In genomic region chr1:68188644-68189340, GRCh38 we compare ENCODE assay signal across 25 cellular contexts. TPM values are rescaled to one million over a fixed set of nuclear protein-coding genes. Genes with fewer than 3 reads are reported as not detected.
DNase-seq lines count a peak whose midpoint lies in the region; ATAC-seq, FAIRE-seq and TF ChIP-seq lines count a peak whose summit lies in the region.
"Had no signal": no experiment of that assay in that cellular context is flagged by ENCODE, and none has a peak within 500 bp of the region (broad histone marks: within the 10 kb centered on the region; RNA-seq: fewer than 3 reads in every experiment).

No MANE protein-coding gene starts in this region.

- peaks cover 5% of the 10 kb centered on the region for H3K36me3 ChIP-seq in fibroblast of lung (ENCODE audit: control insufficient read depth, insufficient read depth, low read length)
- H3K36me3 ChIP-seq in osteoblast (ENCODE audit: insufficient read depth, low read length), result peaks cover 18% of the 10 kb centered on the region
- H3K36me3 ChIP-seq: BLaER1, upper lobe of right lung had no signal

- POLR2A ChIA-PET in A549 (lab: Yijun Ruan, JAX), result no interaction called here

- H3K4me3 ChIP-seq in A549 (no peak overlapping the region), WI38 (ENCODE audit: low read depth, low read length) (peak overlapping the region; percentile 37), fibroblast of lung (replicated peaks in 1 of 4; ENCODE audit: control extremely low read depth in 1 of 4, insufficient read depth in 1 of 4, low read depth in 3 of 4, low read length in 4 of 4) (no peak overlapping the region), osteoblast (ENCODE audit: insufficient read depth, low read length) (no peak overlapping the region)
- H3K4me3 ChIP-seq: BLaER1, HAP-1, psoas muscle, upper lobe of right lung had no signal

- TF ChIP-seq CTCF in A549 (IDR thresholded peaks at IDR 0.05) (no peak), WI38 (IDR thresholded peaks at IDR 0.05; ENCODE audit: low read depth, low read length) (no peak), fibroblast of lung (conservative IDR thresholded peaks at IDR 0.05 in 1 of 2, IDR thresholded peaks at IDR 0.05 in 1 of 2; ENCODE audit: low read depth in 1 of 2, low read length in 2 of 2) (no peak), osteoblast (IDR thresholded peaks at IDR 0.05; ENCODE audit: extremely low read depth, low read depth, low read length) (no peak)

- no peak for TF ChIP-seq POLR2A in A549 (IDR thresholded peaks at IDR 0.05; ENCODE audit: low read length)

- no peaks in the 10 kb centered on the region for H3K27me3 ChIP-seq in fibroblast of lung (ENCODE audit: control insufficient read depth, insufficient read depth, low read length)
- no peaks in the 10 kb centered on the region for H3K27me3 ChIP-seq in osteoblast (ENCODE audit: insufficient read depth, low read length)
- H3K27me3 ChIP-seq: BLaER1, upper lobe of right lung had no signal

- DNase-seq in A549 (ENCODE audit: low read depth in 1 of 2, low spot score in 1 of 2), result no peak
- DNase-seq in fibroblast of lung (ENCODE audit: low read depth in 2 of 2), result peak in 1 of 2 donors; percentile 48
- no peak for DNase-seq in osteoblast (ENCODE audit: insufficient read length, low spot score, missing footprints)
- DNase-seq in NCI-H1417 (lab: John Stamatoyannopoulos, UW), result no peak
- DNase-seq in cerebellum (ENCODE audit: low spot score), result no peak
- DNase-seq in AML-193 (lab: John Stamatoyannopoulos, UW), result no peak
- DNase-seq: 8988T; activated CD4-positive, CD25-positive, alpha-beta regulatory T cell treated with anti-CD3 and anti-CD28 coated beads, Interleukin-2, amount 50 U/mL, for 72 hours; activated CD8-positive, alpha-beta memory T cell treated with anti-CD3 and anti-CD28 coated beads for 24 hours; activated naive CD8-positive, alpha-beta T cell treated with anti-CD3 and anti-CD28 coated beads, Interleukin-2, amount 10 ng/mL, durations not matched to agents 7 days and 5 days; Caco-2; NCI-H1105; NCI-H2107; NCI-H524 treated with DMSO at 0.1 percent for 48 hours; psoas muscle; RPMI8226; stimulated activated CD4-positive, alpha-beta T cell treated with anti-CD3 and anti-CD28 coated beads, Interleukin-4, amount 100 ng/mL, for 1 hour; T1000; upper lobe of right lung had no signal

- 74% methylated on average over 4 of the region's 4 CpGs for WGBS in A549 (ENCODE audit: missing lambda C conversion rate)

- FAIRE-seq in A549 (lab: Jason Lieb, UNC), result no peak
- FAIRE-seq: frontal cortex had no signal

- H3K4me2 ChIP-seq in A549 (peak overlapping the region; percentile 33), fibroblast of lung (ENCODE audit: extremely low read depth, insufficient read depth, low read length) (peak overlapping the region; percentile 17), osteoblast (ENCODE audit: insufficient read depth, low read length) (peak overlapping the region; percentile 59)
- H3K4me2 ChIP-seq: BLaER1 had no signal

- 0 out of 6 replicates have a peak, but pooled peaks of 1 of the 2 experiments have one; percentile 47 for ATAC-seq in A549
- no peak for ATAC-seq in HG03565 (IDR thresholded peaks at IDR 0.05; ENCODE audit: unreplicated experiment)
- ATAC-seq: natural killer cell treated with Interleukin-12 subunit alpha and Interleukin-12 subunit beta and Interleukin-15 and Interleukin-18, amount 100 ng/mL, for 72 hours; psoas muscle; upper lobe of right lung had no signal

- no peaks in the 10 kb centered on the region for H4K20me1 ChIP-seq in fibroblast of lung (ENCODE audit: control insufficient read depth, extremely low read depth, insufficient read depth, low read length)
- no peaks in the 10 kb centered on the region for H4K20me1 ChIP-seq in osteoblast (ENCODE audit: insufficient read depth, low read length)
- H4K20me1 ChIP-seq: BLaER1 had no signal

- CTCF ChIA-PET in A549 (lab: Yijun Ruan, JAX), result no interaction called here

- no peak overlapping the region for H3K27ac ChIP-seq in A549
- peak overlapping the region; percentile 71 for H3K27ac ChIP-seq in fibroblast of lung (ENCODE audit: insufficient read depth, low read length)
- peak overlapping the region; percentile 75 for H3K27ac ChIP-seq in osteoblast (ENCODE audit: low read depth, low read length)
- H3K27ac ChIP-seq: BLaER1, psoas muscle, upper lobe of right lung had no signal

- peaks cover 7% of the 10 kb centered on the region; the same call in 2 of the 3 replicates for H3K4me1 ChIP-seq in A549
- H3K4me1 ChIP-seq in fibroblast of lung (ENCODE audit: control insufficient read depth, extremely low read depth, insufficient read depth, low read length), result peaks cover 7% of the 10 kb centered on the region
- peaks cover 20% of the 10 kb centered on the region for H3K4me1 ChIP-seq in osteoblast (ENCODE audit: insufficient read depth, low read length)
- H3K4me1 ChIP-seq: BLaER1, Caco-2, HAP-1, psoas muscle, upper lobe of right lung had no signal

- H3K9ac ChIP-seq in fibroblast of lung (ENCODE audit: insufficient read depth, low read length), result peak overlapping the region; percentile 23
- H3K9ac ChIP-seq: BLaER1 had no signal

- TF ChIP-seq EP300 in A549 (IDR thresholded peaks at IDR 0.05), result no peak

- H2AFZ ChIP-seq in fibroblast of lung (ENCODE audit: low read length) (no peak overlapping the region), osteoblast (ENCODE audit: low read length) (no peak overlapping the region)

- H3K79me2 ChIP-seq in fibroblast of lung (ENCODE audit: control insufficient read depth, insufficient read depth, low read length), result peaks cover 4% of the 10 kb centered on the region
- peaks cover 3% of the 10 kb centered on the region for H3K79me2 ChIP-seq in osteoblast (ENCODE audit: insufficient read depth, low read length)

- no peaks in the 10 kb centered on the region for H3K9me3 ChIP-seq in A549
- H3K9me3 ChIP-seq in fibroblast of lung (ENCODE audit: control insufficient read depth, insufficient read depth, low read depth, low read length), result no peaks in the 10 kb centered on the region
- H3K9me3 ChIP-seq in osteoblast (ENCODE audit: low read depth, low read length), result no peaks in the 10 kb centered on the region
- H3K9me3 ChIP-seq: BLaER1, Caco-2, HAP-1, psoas muscle, upper lobe of right lung had no signal

- no peak for TF ChIP-seq RAD21 in A549 (conservative IDR thresholded peaks at IDR 0.05 in 1 of 2, IDR thresholded peaks at IDR 0.05 in 1 of 2)

TF ChIP-seq in A549, 52 proteins besides CTCF, POLR2A, EP300 and RAD21:
- no peak for TF ChIP-seq RNF2 (IDR thresholded peaks at IDR 0.05; ENCODE audit: borderline replicate concordance, low read depth)
- no peak for TF ChIP-seq KDM1A (IDR thresholded peaks at IDR 0.05; ENCODE audit: low read depth)
- TF ChIP-seq FOSB (CRISPR knock-in tag; IDR thresholded peaks at IDR 0.05), result no peak
- TF ChIP-seq MAZ (IDR thresholded peaks at IDR 0.05; ENCODE audit: borderline replicate concordance, low read depth, low read length), result no peak
- TF ChIP-seq TFCP2L1 (CRISPR knock-in tag; IDR thresholded peaks at IDR 0.05), result no peak
- TF ChIP-seq RFX5 (IDR thresholded peaks at IDR 0.05), result no peak
- no peak for TF ChIP-seq NR3C1 (IDR thresholded peaks at IDR 0.05)
- TF ChIP-seq REST (IDR thresholded peaks at IDR 0.05), result no peak
- no peak for TF ChIP-seq HDAC2 (IDR thresholded peaks at IDR 0.05)
- no peak for TF ChIP-seq RARB (CRISPR knock-in tag; IDR thresholded peaks at IDR 0.05)
- no peak for TF ChIP-seq NFE2L2 (conservative IDR thresholded peaks at IDR 0.05; ENCODE audit: low read length)

RNA-seq across cellular contexts. Expression of gene WLS, which starts 43.5 kb away (rescaled TPM):
- polyA plus RNA-seq in A549 (2011; rRNA removed), result 6.6 and 7.7 TPM in 2 replicates
- polyA plus RNA-seq in A549 (2012; cell fraction: cytosol; rRNA removed), result 1.8 and 2.0 TPM in 2 replicates
- 2.1 and 3.4 TPM in 2 replicates for polyA plus RNA-seq in A549 (2012; cell fraction: nucleus; rRNA removed)
- 8.7 to 12.1 TPM (median 10.9 TPM) in 3 replicates for polyA plus RNA-seq in A549 (2017; fragmentation: RNase III; extraction: RNeasy Plus Mini Kit Qiagen cat#74134 plus additional on column Dnase treatment)
- polyA minus RNA-seq in A549 (2011; rRNA and poly(A)+ RNA removed), result 9.5 TPM in 2 replicates
- 85.5 and 156 TPM in 2 replicates for total RNA-seq in fibroblast of lung
- polyA plus RNA-seq in fibroblast of lung, result 269 and 290 TPM in 2 replicates
- polyA plus RNA-seq in fibroblast of lung (2012), result 185 and 242 TPM in 2 replicates
- polyA minus RNA-seq in fibroblast of lung (ENCODE audit: low replicate concordance), result 256 and 350 TPM in 2 replicates
- total RNA-seq in osteoblast, result 54.3 and 65.1 TPM in 2 replicates
- 52.9 TPM for total RNA-seq in cerebellum
- total RNA-seq: activated naive CD8-positive, alpha-beta T cell treated with anti-CD3 and anti-CD28 coated beads, Interleukin-2, amount 10 ng/mL, durations not matched to agents 7 days and 5 days; natural killer cell treated with Interleukin-12 subunit alpha and Interleukin-12 subunit beta and Interleukin-15 and Interleukin-18, amount 100 ng/mL, for 72 hours had no signal

Comparison
In these comparisons a context has a peak if more than half of its experiments do, and no peak if none do; other contexts are left out.
1. H3K27ac ChIP-seq: peak in fibroblast of lung (single experiment) and osteoblast (single experiment); none in A549 (0 of 2).
2. Peak in every context shown above with its lines, with median percentiles within 50 percentile points of each other: H3K4me2 ChIP-seq.